In genomic region chr19:50720921-50721291, GRCh38 we compare ENCODE assay signal across 1 cellular context.
TF ChIP-seq lines count a peak whose summit lies in the region.

No MANE protein-coding gene starts in this region.

TF ChIP-seq in HepG2, 621 proteins besides CTCF, POLR2A, EP300 and RAD21:
- TF ChIP-seq MED8 (CRISPR knock-in tag; IDR thresholded peaks at IDR 0.05; ENCODE audit: insufficient replicate concordance) = no peak
- no peak for TF ChIP-seq KLF6 (CRISPR knock-in tag; IDR thresholded peaks at IDR 0.05)
